Comparison of ENCODE assay signal across 2 cellular contexts in the genomic region with DNA sequence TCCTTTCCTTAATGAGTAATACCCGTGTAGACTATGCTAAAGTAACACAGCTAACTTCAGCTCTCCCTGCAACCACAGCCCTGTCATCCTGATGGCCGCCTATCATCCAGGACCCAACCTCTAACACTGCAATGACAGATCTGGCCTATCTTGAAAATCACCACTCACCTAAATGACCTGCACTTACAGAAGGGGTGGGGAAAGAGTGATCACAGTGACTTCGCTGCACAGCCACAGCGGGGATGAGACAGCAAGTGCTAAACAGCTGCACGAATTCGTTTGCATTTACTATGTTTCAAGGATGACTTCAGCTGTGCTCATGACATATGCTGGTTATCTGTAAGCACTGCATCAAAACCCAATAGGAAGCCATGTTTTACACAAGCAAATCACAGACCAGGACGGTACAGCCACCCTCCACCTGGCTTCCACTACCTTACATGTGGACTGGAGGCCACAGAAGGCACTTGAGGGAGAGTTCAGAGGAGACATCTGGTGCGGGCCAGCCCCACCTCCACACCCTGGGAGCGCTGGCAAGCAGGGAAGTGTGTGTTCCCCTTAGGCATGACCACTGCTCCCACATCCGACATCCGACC.
TF ChIP-seq lines count a peak whose summit lies in the region.

No MANE protein-coding gene starts in this region.

TF ChIP-seq in SK-N-SH treated with all-trans-retinoic acid at 6 μM for 48 hours, 23 proteins besides CTCF, POLR2A, EP300 and RAD21 (continued from another document):
- TF ChIP-seq, protein P1, sequence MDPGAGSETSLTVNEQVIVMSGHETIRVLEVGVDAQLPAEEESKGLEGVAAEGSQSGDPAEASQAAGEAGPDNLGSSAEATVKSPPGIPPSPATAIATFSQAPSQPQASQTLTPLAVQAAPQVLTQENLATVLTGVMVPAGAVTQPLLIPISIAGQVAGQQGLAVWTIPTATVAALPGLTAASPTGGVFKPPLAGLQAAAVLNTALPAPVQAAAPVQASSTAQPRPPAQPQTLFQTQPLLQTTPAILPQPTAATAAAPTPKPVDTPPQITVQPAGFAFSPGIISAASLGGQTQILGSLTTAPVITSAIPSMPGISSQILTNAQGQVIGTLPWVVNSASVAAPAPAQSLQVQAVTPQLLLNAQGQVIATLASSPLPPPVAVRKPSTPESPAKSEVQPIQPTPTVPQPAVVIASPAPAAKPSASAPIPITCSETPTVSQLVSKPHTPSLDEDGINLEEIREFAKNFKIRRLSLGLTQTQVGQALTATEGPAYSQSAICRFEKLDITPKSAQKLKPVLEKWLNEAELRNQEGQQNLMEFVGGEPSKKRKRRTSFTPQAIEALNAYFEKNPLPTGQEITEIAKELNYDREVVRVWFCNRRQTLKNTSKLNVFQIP (CRISPR knock-in tag; IDR thresholded peaks at IDR 0.05; ENCODE audit: borderline replicate concordance, low read depth): no peak
- no peak for TF ChIP-seq ZNF8 (CRISPR knock-in tag; IDR thresholded peaks at IDR 0.05)
- TF ChIP-seq GLIS3 (CRISPR knock-in tag; IDR thresholded peaks at IDR 0.05): no peak
- TF ChIP-seq TCF4 (CRISPR knock-in tag; IDR thresholded peaks at IDR 0.05; ENCODE audit: borderline replicate concordance): no peak
- TF ChIP-seq ZNF70 (CRISPR knock-in tag; IDR thresholded peaks at IDR 0.05): no peak
- TF ChIP-seq, protein P2, sequence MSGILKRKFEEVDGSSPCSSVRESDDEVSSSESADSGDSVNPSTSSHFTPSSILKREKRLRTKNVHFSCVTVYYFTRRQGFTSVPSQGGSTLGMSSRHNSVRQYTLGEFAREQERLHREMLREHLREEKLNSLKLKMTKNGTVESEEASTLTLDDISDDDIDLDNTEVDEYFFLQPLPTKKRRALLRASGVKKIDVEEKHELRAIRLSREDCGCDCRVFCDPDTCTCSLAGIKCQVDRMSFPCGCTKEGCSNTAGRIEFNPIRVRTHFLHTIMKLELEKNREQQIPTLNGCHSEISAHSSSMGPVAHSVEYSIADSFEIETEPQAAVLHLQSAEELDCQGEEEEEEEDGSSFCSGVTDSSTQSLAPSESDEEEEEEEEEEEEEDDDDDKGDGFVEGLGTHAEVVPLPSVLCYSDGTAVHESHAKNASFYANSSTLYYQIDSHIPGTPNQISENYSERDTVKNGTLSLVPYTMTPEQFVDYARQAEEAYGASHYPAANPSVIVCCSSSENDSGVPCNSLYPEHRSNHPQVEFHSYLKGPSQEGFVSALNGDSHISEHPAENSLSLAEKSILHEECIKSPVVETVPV (CRISPR knock-in tag; IDR thresholded peaks at IDR 0.05): no peak
- TF ChIP-seq BACH2 (CRISPR knock-in tag; IDR thresholded peaks at IDR 0.05; ENCODE audit: borderline replicate concordance): no peak
- no peak for TF ChIP-seq ISL1 (CRISPR knock-in tag; IDR thresholded peaks at IDR 0.05)
- no peak for TF ChIP-seq OSR1 (CRISPR knock-in tag; IDR thresholded peaks at IDR 0.05)
- TF ChIP-seq ARNTL (CRISPR knock-in tag; IDR thresholded peaks at IDR 0.05; ENCODE audit: borderline replicate concordance, low read depth): no peak
- TF ChIP-seq, protein P3, sequence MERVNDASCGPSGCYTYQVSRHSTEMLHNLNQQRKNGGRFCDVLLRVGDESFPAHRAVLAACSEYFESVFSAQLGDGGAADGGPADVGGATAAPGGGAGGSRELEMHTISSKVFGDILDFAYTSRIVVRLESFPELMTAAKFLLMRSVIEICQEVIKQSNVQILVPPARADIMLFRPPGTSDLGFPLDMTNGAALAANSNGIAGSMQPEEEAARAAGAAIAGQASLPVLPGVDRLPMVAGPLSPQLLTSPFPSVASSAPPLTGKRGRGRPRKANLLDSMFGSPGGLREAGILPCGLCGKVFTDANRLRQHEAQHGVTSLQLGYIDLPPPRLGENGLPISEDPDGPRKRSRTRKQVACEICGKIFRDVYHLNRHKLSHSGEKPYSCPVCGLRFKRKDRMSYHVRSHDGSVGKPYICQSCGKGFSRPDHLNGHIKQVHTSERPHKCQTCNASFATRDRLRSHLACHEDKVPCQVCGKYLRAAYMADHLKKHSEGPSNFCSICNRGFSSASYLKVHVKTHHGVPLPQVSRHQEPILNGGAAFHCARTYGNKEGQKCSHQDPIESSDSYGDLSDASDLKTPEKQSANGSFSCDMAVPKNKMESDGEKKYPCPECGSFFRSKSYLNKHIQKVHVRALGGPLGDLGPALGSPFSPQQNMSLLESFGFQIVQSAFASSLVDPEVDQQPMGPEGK (CRISPR knock-in tag; IDR thresholded peaks at IDR 0.05; ENCODE audit: borderline replicate concordance): no peak
- TF ChIP-seq ZFP3 (CRISPR knock-in tag; IDR thresholded peaks at IDR 0.05): no peak
- no peak for TF ChIP-seq PPARA (CRISPR knock-in tag; IDR thresholded peaks at IDR 0.05; ENCODE audit: borderline replicate concordance)
- TF ChIP-seq ZC3H10 (CRISPR knock-in tag; IDR thresholded peaks at IDR 0.05): no peak
- no peak for TF ChIP-seq ZNF565 (CRISPR knock-in tag; conservative IDR thresholded peaks at IDR 0.05; ENCODE audit: low read depth)
- no peak for TF ChIP-seq TOX (CRISPR knock-in tag; IDR thresholded peaks at IDR 0.05; ENCODE audit: borderline replicate concordance)

TF ChIP-seq in GM12878, 131 proteins besides CTCF, POLR2A, EP300 and RAD21 (continued from another document):
- TF ChIP-seq, protein P4, sequence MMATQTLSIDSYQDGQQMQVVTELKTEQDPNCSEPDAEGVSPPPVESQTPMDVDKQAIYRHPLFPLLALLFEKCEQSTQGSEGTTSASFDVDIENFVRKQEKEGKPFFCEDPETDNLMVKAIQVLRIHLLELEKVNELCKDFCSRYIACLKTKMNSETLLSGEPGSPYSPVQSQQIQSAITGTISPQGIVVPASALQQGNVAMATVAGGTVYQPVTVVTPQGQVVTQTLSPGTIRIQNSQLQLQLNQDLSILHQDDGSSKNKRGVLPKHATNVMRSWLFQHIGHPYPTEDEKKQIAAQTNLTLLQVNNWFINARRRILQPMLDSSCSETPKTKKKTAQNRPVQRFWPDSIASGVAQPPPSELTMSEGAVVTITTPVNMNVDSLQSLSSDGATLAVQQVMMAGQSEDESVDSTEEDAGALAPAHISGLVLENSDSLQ (IDR thresholded peaks at IDR 0.05): peak; percentile 85
- TF ChIP-seq GABPA (IDR thresholded peaks at IDR 0.05; ENCODE audit: low read depth) (no peak), BMI1 (IDR thresholded peaks at IDR 0.05; ENCODE audit: borderline replicate concordance) (no peak), TCF3 (IDR thresholded peaks at IDR 0.05; ENCODE audit: borderline replicate concordance, insufficient read depth, low read depth, low read length) (0 out of 2 replicates have a peak, but pooled peaks have one; percentile 50), RUNX3 (IDR thresholded peaks at IDR 0.05; ENCODE audit: low read length) (peak; percentile 73), HDGF (IDR thresholded peaks at IDR 0.05) (no peak), KLF5 (IDR thresholded peaks at IDR 0.05; ENCODE audit: partially characterized antibody) (no peak), POU2F2 (IDR thresholded peaks at IDR 0.05; ENCODE audit: borderline replicate concordance, low read depth, low read length) (no peak), EED (IDR thresholded peaks at IDR 0.05; ENCODE audit: low read depth) (peak; percentile 34; the same call in 1 of the 2 replicates), CBX5 (IDR thresholded peaks at IDR 0.05; ENCODE audit: low read depth) (no peak), MEF2B (IDR thresholded peaks at IDR 0.05; ENCODE audit: partially characterized antibody, poor library complexity, severe bottlenecking) (no peak), CBFB (IDR thresholded peaks at IDR 0.05; ENCODE audit: low read depth) (0 out of 2 replicates have a peak, but pooled peaks have one; percentile 27), LARP7 (IDR thresholded peaks at IDR 0.05) (no peak), WRNIP1 (IDR thresholded peaks at IDR 0.05; ENCODE audit: borderline replicate concordance, low read depth, low read length) (no peak), SIN3A (IDR thresholded peaks at IDR 0.05; ENCODE audit: low read depth, low read length) (no peak), ETV6 (conservative IDR thresholded peaks at IDR 0.05 in 1 of 2, IDR thresholded peaks at IDR 0.05 in 1 of 2; ENCODE audit: borderline replicate concordance in 1 of 2, low read depth in 1 of 2) (peak in 1 of 2 experiments; percentile 34; a peak in 1 of 4 replicates), ZNF274 (IDR thresholded peaks at IDR 0.05; ENCODE audit: insufficient read depth, insufficient read length) (no peak), YY1 (IDR thresholded peaks at IDR 0.05; ENCODE audit: low read depth, low read length) (0 out of 2 replicates have a peak, but pooled peaks have one; percentile 18), JUNB (IDR thresholded peaks at IDR 0.05) (peak; percentile 19; the same call in 1 of the 2 replicates), NFIC (IDR thresholded peaks at IDR 0.05; ENCODE audit: low read depth, low read length) (peak; percentile 52), SREBF2 (IDR thresholded peaks at IDR 0.05; ENCODE audit: low read length) (no peak), CREM (IDR thresholded peaks at IDR 0.05; ENCODE audit: low read depth) (peak; percentile 64), CREB1 (IDR thresholded peaks at IDR 0.05; ENCODE audit: low read depth) (peak; percentile 80)
- TF ChIP-seq, protein P5, sequence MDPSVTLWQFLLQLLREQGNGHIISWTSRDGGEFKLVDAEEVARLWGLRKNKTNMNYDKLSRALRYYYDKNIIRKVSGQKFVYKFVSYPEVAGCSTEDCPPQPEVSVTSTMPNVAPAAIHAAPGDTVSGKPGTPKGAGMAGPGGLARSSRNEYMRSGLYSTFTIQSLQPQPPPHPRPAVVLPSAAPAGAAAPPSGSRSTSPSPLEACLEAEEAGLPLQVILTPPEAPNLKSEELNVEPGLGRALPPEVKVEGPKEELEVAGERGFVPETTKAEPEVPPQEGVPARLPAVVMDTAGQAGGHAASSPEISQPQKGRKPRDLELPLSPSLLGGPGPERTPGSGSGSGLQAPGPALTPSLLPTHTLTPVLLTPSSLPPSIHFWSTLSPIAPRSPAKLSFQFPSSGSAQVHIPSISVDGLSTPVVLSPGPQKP (IDR thresholded peaks at IDR 0.05; ENCODE audit: low read depth, low read length): no peak
- TF ChIP-seq, protein P6, sequence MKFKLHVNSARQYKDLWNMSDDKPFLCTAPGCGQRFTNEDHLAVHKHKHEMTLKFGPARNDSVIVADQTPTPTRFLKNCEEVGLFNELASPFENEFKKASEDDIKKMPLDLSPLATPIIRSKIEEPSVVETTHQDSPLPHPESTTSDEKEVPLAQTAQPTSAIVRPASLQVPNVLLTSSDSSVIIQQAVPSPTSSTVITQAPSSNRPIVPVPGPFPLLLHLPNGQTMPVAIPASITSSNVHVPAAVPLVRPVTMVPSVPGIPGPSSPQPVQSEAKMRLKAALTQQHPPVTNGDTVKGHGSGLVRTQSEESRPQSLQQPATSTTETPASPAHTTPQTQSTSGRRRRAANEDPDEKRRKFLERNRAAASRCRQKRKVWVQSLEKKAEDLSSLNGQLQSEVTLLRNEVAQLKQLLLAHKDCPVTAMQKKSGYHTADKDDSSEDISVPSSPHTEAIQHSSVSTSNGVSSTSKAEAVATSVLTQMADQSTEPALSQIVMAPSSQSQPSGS (IDR thresholded peaks at IDR 0.05; ENCODE audit: low read length): peak; percentile 52
- TF ChIP-seq, protein P7, sequence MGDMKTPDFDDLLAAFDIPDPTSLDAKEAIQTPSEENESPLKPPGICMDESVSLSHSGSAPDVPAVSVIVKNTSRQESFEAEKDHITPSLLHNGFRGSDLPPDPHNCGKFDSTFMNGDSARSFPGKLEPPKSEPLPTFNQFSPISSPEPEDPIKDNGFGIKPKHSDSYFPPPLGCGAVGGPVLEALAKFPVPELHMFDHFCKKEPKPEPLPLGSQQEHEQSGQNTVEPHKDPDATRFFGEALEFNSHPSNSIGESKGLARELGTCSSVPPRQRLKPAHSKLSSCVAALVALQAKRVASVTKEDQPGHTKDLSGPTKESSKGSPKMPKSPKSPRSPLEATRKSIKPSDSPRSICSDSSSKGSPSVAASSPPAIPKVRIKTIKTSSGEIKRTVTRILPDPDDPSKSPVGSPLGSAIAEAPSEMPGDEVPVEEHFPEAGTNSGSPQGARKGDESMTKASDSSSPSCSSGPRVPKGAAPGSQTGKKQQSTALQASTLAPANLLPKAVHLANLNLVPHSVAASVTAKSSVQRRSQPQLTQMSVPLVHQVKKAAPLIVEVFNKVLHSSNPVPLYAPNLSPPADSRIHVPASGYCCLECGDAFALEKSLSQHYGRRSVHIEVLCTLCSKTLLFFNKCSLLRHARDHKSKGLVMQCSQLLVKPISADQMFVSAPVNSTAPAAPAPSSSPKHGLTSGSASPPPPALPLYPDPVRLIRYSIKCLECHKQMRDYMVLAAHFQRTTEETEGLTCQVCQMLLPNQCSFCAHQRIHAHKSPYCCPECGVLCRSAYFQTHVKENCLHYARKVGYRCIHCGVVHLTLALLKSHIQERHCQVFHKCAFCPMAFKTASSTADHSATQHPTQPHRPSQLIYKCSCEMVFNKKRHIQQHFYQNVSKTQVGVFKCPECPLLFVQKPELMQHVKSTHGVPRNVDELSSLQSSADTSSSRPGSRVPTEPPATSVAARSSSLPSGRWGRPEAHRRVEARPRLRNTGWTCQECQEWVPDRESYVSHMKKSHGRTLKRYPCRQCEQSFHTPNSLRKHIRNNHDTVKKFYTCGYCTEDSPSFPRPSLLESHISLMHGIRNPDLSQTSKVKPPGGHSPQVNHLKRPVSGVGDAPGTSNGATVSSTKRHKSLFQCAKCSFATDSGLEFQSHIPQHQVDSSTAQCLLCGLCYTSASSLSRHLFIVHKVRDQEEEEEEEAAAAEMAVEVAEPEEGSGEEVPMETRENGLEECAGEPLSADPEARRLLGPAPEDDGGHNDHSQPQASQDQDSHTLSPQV (IDR thresholded peaks at IDR 0.05): no peak
TF ChIP-seq in GM12878: peak in this region for 13.
